ENCODE assay signal across 1 cellular context in genomic region chr9:97575673-97576048, GRCh38.
TF ChIP-seq lines count a peak whose summit lies in the region.

No MANE protein-coding gene starts in this region.

TF ChIP-seq in GM12878, 131 proteins besides CTCF, POLR2A, EP300 and RAD21:
- TF ChIP-seq HDGF (IDR thresholded peaks at IDR 0.05) (no peak), SMC3 (IDR thresholded peaks at IDR 0.05; ENCODE audit: borderline replicate concordance, low read length) (no peak), KDM1A (IDR thresholded peaks at IDR 0.05; ENCODE audit: borderline replicate concordance) (no peak), MYB (IDR thresholded peaks at IDR 0.05; ENCODE audit: borderline replicate concordance, low read depth, low read length) (no peak), CHD4 (IDR thresholded peaks at IDR 0.05) (no peak), TBL1XR1 (IDR thresholded peaks at IDR 0.05; ENCODE audit: low read depth, low read length) (no peak), PML (IDR thresholded peaks at IDR 0.05; ENCODE audit: low read length) (no peak), ESRRA (IDR thresholded peaks at IDR 0.05; ENCODE audit: low read length) (no peak), ETV6 (conservative IDR thresholded peaks at IDR 0.05 in 1 of 2, IDR thresholded peaks at IDR 0.05 in 1 of 2; ENCODE audit: borderline replicate concordance in 1 of 2, low read depth in 1 of 2) (no peak), ZBED1 (IDR thresholded peaks at IDR 0.05; ENCODE audit: borderline replicate concordance) (no peak), SUPT20H (IDR thresholded peaks at IDR 0.05; ENCODE audit: borderline replicate concordance, control insufficient read depth, low read depth, low read length) (no peak), POLR2AphosphoS5 (IDR thresholded peaks at IDR 0.05; ENCODE audit: low read length) (no peak), SREBF2 (IDR thresholded peaks at IDR 0.05; ENCODE audit: low read length) (no peak), BMI1 (IDR thresholded peaks at IDR 0.05; ENCODE audit: borderline replicate concordance) (no peak), RAD51 (IDR thresholded peaks at IDR 0.05) (no peak), SMARCA5 (IDR thresholded peaks at IDR 0.05) (no peak), CHD2 (IDR thresholded peaks at IDR 0.05; ENCODE audit: borderline replicate concordance, low read depth, low read length) (no peak)
- TF ChIP-seq, protein P1, sequence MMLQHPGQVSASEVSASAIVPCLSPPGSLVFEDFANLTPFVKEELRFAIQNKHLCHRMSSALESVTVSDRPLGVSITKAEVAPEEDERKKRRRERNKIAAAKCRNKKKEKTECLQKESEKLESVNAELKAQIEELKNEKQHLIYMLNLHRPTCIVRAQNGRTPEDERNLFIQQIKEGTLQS (IDR thresholded peaks at IDR 0.05; ENCODE audit: borderline replicate concordance, extremely low read depth, low read depth, low read length) = no peak
- TF ChIP-seq, protein P2, sequence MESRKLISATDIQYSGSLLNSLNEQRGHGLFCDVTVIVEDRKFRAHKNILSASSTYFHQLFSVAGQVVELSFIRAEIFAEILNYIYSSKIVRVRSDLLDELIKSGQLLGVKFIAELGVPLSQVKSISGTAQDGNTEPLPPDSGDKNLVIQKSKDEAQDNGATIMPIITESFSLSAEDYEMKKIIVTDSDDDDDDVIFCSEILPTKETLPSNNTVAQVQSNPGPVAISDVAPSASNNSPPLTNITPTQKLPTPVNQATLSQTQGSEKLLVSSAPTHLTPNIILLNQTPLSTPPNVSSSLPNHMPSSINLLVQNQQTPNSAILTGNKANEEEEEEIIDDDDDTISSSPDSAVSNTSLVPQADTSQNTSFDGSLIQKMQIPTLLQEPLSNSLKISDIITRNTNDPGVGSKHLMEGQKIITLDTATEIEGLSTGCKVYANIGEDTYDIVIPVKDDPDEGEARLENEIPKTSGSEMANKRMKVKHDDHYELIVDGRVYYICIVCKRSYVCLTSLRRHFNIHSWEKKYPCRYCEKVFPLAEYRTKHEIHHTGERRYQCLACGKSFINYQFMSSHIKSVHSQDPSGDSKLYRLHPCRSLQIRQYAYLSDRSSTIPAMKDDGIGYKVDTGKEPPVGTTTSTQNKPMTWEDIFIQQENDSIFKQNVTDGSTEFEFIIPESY (IDR thresholded peaks at IDR 0.05) = no peak
- TF ChIP-seq, protein P3, sequence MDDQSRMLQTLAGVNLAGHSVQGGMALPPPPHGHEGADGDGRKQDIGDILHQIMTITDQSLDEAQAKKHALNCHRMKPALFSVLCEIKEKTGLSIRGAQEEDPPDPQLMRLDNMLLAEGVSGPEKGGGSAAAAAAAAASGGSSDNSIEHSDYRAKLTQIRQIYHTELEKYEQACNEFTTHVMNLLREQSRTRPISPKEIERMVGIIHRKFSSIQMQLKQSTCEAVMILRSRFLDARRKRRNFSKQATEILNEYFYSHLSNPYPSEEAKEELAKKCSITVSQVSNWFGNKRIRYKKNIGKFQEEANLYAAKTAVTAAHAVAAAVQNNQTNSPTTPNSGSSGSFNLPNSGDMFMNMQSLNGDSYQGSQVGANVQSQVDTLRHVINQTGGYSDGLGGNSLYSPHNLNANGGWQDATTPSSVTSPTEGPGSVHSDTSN (IDR thresholded peaks at IDR 0.05; ENCODE audit: insufficient replicate concordance, low read depth, low read length) = no peak
